1 cellular context compared by ENCODE assay signal in genomic region chr17:41688641-41689496, GRCh38.
TF ChIP-seq lines count a peak whose summit lies in the region.

Gene EIF1, plus strand, starts transcription at chr17:41688885. Its CDS starts 154 bp downstream, at chr17:41689039.

TF ChIP-seq in SK-N-SH treated with all-trans-retinoic acid at 6 μM for 48 hours, 23 proteins besides CTCF, POLR2A, EP300 and RAD21 (continued from another document):
- TF ChIP-seq CREB5 (CRISPR knock-in tag; IDR thresholded peaks at IDR 0.05; ENCODE audit: low read depth) = peak; percentile 84
- TF ChIP-seq TCF4 (CRISPR knock-in tag; IDR thresholded peaks at IDR 0.05; ENCODE audit: borderline replicate concordance) = peak; percentile 57
- no peak for TF ChIP-seq PPARA (CRISPR knock-in tag; IDR thresholded peaks at IDR 0.05; ENCODE audit: borderline replicate concordance)
- peak; percentile 67; the same call in 1 of the 2 replicates for TF ChIP-seq ESRRG (CRISPR knock-in tag; IDR thresholded peaks at IDR 0.05)
